8 cellular contexts compared by ENCODE assay signal in genomic region chr4:185640809-185641675, GRCh38.
A peak's percentile ranks its signal among the peaks of the same experiment; 100 is the strongest.
DNase-seq lines count a peak whose midpoint lies in the region; ATAC-seq and TF ChIP-seq lines count a peak whose summit lies in the region.

No MANE protein-coding gene starts in this region.

- peak; percentile 35 for DNase-seq in BE2C
- DNase-seq in NCI-H524 (lab: John Stamatoyannopoulos, UW), result peak; percentile 3 to 65
- DNase-seq in T47D (ENCODE audit: low read depth in 1 of 2, low spot score in 1 of 2), result peak; percentile 51 to 75
- peak; percentile 78 to 83 for DNase-seq in lung microvascular endothelial cell (ENCODE audit: low read depth in 2 of 2)
- no peak for DNase-seq in T1000 (lab: John Stamatoyannopoulos, UW)

- no peak overlapping the region for H3K4me3 ChIP-seq in BE2C (ENCODE audit: low read depth, low read length)

- TF ChIP-seq CTCF in BE2C (IDR thresholded peaks at IDR 0.05; ENCODE audit: low read depth, low read length), result peak; percentile 52

- in situ Hi-C loops in T47D (cut with HindIII; ENCODE audit: low pct_unique_long_range_greater_than_20kb, low sequenced_read_pairs), result no loop called here

- H3K27me3 ChIP-seq in BE2C, result no peaks in the 10 kb centered on the region

- no peaks in the 10 kb centered on the region for H3K9me3 ChIP-seq in BE2C

- peak; percentile 52 for ATAC-seq in GM21576 (IDR thresholded peaks at IDR 0.05; ENCODE audit: unreplicated experiment)
- no peak for ATAC-seq in GM19328 (IDR thresholded peaks at IDR 0.05; ENCODE audit: unreplicated experiment)
- no peak for ATAC-seq in GM21367 (IDR thresholded peaks at IDR 0.05; ENCODE audit: unreplicated experiment)

- no peaks in the 10 kb centered on the region for H3K36me3 ChIP-seq in BE2C

- peaks cover 4% of the 10 kb centered on the region for H3K4me1 ChIP-seq in BE2C
